ENCODE assay signal across 8 cellular contexts in the genomic region with DNA sequence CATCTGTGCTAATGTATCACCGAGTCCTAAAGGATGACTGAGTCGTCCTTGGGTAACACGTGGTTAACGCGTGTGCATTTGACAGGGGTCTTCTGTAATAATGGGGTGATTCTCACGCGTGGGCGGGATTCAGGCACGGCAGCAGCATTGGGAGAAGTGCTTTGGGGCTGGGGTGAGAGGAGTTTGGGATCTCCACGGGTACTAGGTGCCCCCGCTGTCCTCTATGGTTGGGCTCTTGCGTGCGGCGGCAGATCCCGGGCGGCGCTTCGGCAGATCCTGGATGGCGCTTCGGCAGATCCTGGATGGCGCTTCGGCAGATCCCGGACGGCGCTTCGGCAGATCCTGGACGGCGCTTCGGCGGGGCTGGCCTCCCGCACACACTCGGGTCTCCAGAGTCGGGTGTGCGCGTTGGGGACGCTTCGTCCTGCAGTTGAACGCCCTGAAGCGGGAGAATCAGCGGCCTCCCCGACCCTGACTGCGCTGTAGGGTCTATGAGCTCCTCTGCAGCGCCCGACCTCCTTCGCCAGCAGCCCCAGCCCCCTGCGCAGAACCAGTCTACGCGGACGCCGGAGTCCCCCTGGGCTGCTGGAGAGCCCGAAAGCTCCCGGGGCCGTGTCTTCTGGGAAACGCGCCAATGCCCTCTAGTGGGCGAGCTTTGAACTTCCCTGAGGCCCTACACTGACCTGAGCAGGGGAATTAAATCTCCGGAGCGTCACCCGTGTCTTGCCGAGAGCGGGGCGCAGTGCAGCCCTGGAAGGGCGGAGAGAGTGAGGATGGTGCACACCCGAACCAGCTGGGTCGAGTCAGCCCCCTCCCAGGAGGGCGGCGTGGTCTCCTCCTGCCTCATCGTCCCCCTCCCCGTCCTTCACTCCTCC. TPM values are rescaled to one million over a fixed set of nuclear protein-coding genes. Genes with fewer than 3 reads are reported as not detected.
DNase-seq lines count a peak whose midpoint lies in the region; ATAC-seq and TF ChIP-seq lines count a peak whose summit lies in the region.

No MANE protein-coding gene starts in this region.

- H3K4me1 ChIP-seq in foreskin keratinocyte (no peaks in the 10 kb centered on the region), neural progenitor cell (peaks cover 8% of the 10 kb centered on the region)

- no peaks in the 10 kb centered on the region for H3K79me2 ChIP-seq in neural progenitor cell (ENCODE audit: low read depth)

- peak overlapping the region; percentile 99 for H2AFZ ChIP-seq in neural progenitor cell (replicated peaks)

- H3K27ac ChIP-seq in RWPE1: no peak overlapping the region
- H3K27ac ChIP-seq in foreskin keratinocyte: no peak overlapping the region
- no peak overlapping the region for H3K27ac ChIP-seq in neural progenitor cell

- H3K27me3 ChIP-seq in foreskin keratinocyte (peaks cover 72% of the 10 kb centered on the region), neural progenitor cell (peaks cover 63% of the 10 kb centered on the region)

- peaks cover 2% of the 10 kb centered on the region for H3K36me3 Mint-ChIP-seq in neural progenitor cell
- no peaks in the 10 kb centered on the region for H3K36me3 Mint-ChIP-seq in stimulated activated naive CD8-positive, alpha-beta T cell treated with anti-CD3 and anti-CD28 coated beads, Interleukin-15, Interleukin-2, amounts not matched to agents 100 ng/mL and 50 ng/mL, for 24 hours (ENCODE audit: low read depth)

- H3K4me3 ChIP-seq in neural progenitor cell: peak overlapping the region; percentile 50

- H3K9me3 ChIP-seq in neural progenitor cell (ENCODE audit: low read depth): no peaks in the 10 kb centered on the region

- H4K20me1 ChIP-seq in neural progenitor cell (ENCODE audit: low read depth): no peaks in the 10 kb centered on the region

- peaks cover 12% of the 10 kb centered on the region for H3K9me3 Mint-ChIP-seq in neural progenitor cell
- no peaks in the 10 kb centered on the region for H3K9me3 Mint-ChIP-seq in stimulated activated naive CD8-positive, alpha-beta T cell treated with anti-CD3 and anti-CD28 coated beads, Interleukin-15, Interleukin-2, amounts not matched to agents 100 ng/mL and 50 ng/mL, for 24 hours

- no peak overlapping the region for H3K27ac Mint-ChIP-seq in neural progenitor cell
- no peak overlapping the region for H3K27ac Mint-ChIP-seq in stimulated activated naive CD8-positive, alpha-beta T cell treated with anti-CD3 and anti-CD28 coated beads, Interleukin-15, Interleukin-2, amounts not matched to agents 100 ng/mL and 50 ng/mL, for 24 hours

- H3K9ac ChIP-seq in neural progenitor cell: no peak overlapping the region

- ATAC-seq in GM21786 (IDR thresholded peaks at IDR 0.05; ENCODE audit: unreplicated experiment) (peak; percentile 90), foreskin keratinocyte (peak; percentile 96)

- CTCF ChIA-PET in RWPE1 (lab: Yijun Ruan, JAX): interaction anchor here (0.6 to 3.5 kb wide), 36 partner anchors 8 to 577 kb away, joined by 3 to 25 read pairs (median 4); partner anchors contain the start of genes CHRD, EPHB3, FAM131A and THPO

- H3K36me3 ChIP-seq in neural progenitor cell: no peaks in the 10 kb centered on the region

- H3F3A ChIP-seq in neural progenitor cell (ENCODE audit: low read depth): peaks cover 18% of the 10 kb centered on the region

- H3K4me2 ChIP-seq in neural progenitor cell: peak overlapping the region; percentile 82

- DNase-seq in COR-L47 (lab: John Stamatoyannopoulos, UW) (peak; percentile 93), LoVo (ENCODE audit: low spot score) (peak; percentile 83), RWPE1 (ENCODE audit: low spot score) (peak; percentile 91), foreskin keratinocyte (peak in 1 of 2 donors; percentile 46), neural progenitor cell (ENCODE audit: low spot score) (peak; percentile 96)
- peak; percentile 69 for DNase-seq in activated effector memory CD4-positive, alpha-beta T cell treated with Interleukin-2 at 50 U/mL for 16 hours

- H3K4me1 Mint-ChIP-seq in neural progenitor cell: peaks cover 8% of the 10 kb centered on the region
- H3K4me1 Mint-ChIP-seq in stimulated activated naive CD8-positive, alpha-beta T cell treated with anti-CD3 and anti-CD28 coated beads, Interleukin-15, Interleukin-2, amounts not matched to agents 100 ng/mL and 50 ng/mL, for 24 hours (ENCODE audit: low read depth): peaks cover 11% of the 10 kb centered on the region

- H3K27me3 Mint-ChIP-seq in neural progenitor cell (ENCODE audit: insufficient read depth, low read depth): peaks cover 42% of the 10 kb centered on the region
- peaks cover 65% of the 10 kb centered on the region for H3K27me3 Mint-ChIP-seq in stimulated activated naive CD8-positive, alpha-beta T cell treated with anti-CD3 and anti-CD28 coated beads, Interleukin-15, Interleukin-2, amounts not matched to agents 100 ng/mL and 50 ng/mL, for 24 hours

- H3K4me3 Mint-ChIP-seq in neural progenitor cell: peak overlapping the region; percentile 77
- H3K4me3 Mint-ChIP-seq in stimulated activated naive CD8-positive, alpha-beta T cell treated with anti-CD3 and anti-CD28 coated beads, Interleukin-15, Interleukin-2, amounts not matched to agents 100 ng/mL and 50 ng/mL, for 24 hours: peak overlapping the region; percentile 63

- POLR2A ChIA-PET in RWPE1 (lab: Yijun Ruan, JAX; ENCODE audit: low non-redundant PET): no interaction called here

- TF ChIP-seq CTCF in RWPE1 (conservative IDR thresholded peaks at IDR 0.05; ENCODE audit: low read depth) (peak; percentile 89), foreskin keratinocyte (conservative IDR thresholded peaks at IDR 0.05) (peak; percentile 90), neural progenitor cell (IDR thresholded peaks at IDR 0.05) (peak; percentile 88)

RNA-seq across cellular contexts. Expression of gene EPHB3, which starts 48.1 kb away (rescaled TPM):
- total RNA-seq in foreskin keratinocyte (5.2 and 10.8 TPM in 2 replicates), neural progenitor cell (ENCODE audit: low replicate concordance) (2.3 and 3.6 TPM in 2 replicates)
- 4.3 and 6.5 TPM in 2 replicates for polyA plus RNA-seq in foreskin keratinocyte
